Comparison of ENCODE assay signal across 10 cellular contexts in the genomic region with DNA sequence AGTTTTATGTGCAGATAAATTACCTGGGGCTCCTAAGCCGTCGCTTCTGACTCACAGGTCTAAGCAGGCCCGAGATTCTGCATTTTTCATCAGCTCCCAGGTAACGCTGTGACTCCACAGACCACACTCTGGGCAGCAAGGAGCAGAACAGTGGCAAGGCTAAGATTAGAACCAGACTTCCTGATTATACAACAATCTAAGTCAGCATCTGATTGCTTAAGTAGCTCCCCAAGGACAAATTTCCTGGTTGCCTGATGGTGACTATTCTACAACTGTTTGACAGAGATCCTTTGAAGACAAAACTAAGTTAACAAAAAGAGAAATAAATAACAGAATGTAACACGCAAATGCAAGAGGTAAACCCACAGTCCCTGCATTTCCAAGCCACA.
DNase-seq lines count a peak whose midpoint lies in the region; ATAC-seq, FAIRE-seq and TF ChIP-seq lines count a peak whose summit lies in the region.
"Had no signal": no experiment of that assay in that cellular context is flagged by ENCODE, and none has a peak within 500 bp of the region (broad histone marks: within the 10 kb centered on the region; RNA-seq: fewer than 3 reads in every experiment).

No MANE protein-coding gene starts in this region.

- H3K4me1 ChIP-seq in ascending aorta = peaks cover 13 to 62% of the 10 kb centered on the region in 2 donors
- peaks cover 28% of the 10 kb centered on the region for H3K4me1 ChIP-seq in right cardiac atrium (ENCODE audit: control insufficient read depth, insufficient read depth, low read length)
- H3K4me1 ChIP-seq in small intestine (ENCODE audit: control insufficient read depth in 2 of 2, insufficient read depth in 1 of 2, low read depth in 1 of 2, low read length in 1 of 2) = peaks cover 20 to 37% of the 10 kb centered on the region in 2 donors

- peak; percentile 65 for DNase-seq in GM03348 (ENCODE audit: low spot score)
- peak in 1 of 2 donors; percentile 82 for DNase-seq in ascending aorta (ENCODE audit: low spot score in 2 of 2)
- DNase-seq in right cardiac atrium = no peak
- no peak for DNase-seq in NCI-H2107 treated with DMSO at 0.1 percent for 48 hours (lab: John Stamatoyannopoulos, UW; ENCODE audit: unreplicated experiment)
- no peak for DNase-seq in frontal cortex (ENCODE audit: low spot score in 2 of 2)
- no peak for DNase-seq in small intestine
- DNase-seq in stimulated activated CD4-positive, alpha-beta T cell treated with anti-CD3 and anti-CD28 coated beads, Interleukin-12 subunit alpha, Interleukin-12 subunit beta, amount 100 ng/mL, for 4 hours = no peak

- peak; percentile 41 to 67 for ATAC-seq in right cardiac atrium
- ATAC-seq: activated CD4-positive, CD25-positive, alpha-beta regulatory T cell treated with anti-CD3 and anti-CD28 coated beads, Interleukin-2, amount 50 U/mL, for 24 hours had no signal

- TF ChIP-seq CTCF in ascending aorta (IDR thresholded peaks at IDR 0.05) = no peak

- FAIRE-seq in frontal cortex (lab: Jason Lieb, UNC) (no peak), small intestine (lab: Jason Lieb, UNC) (no peak)

- peaks cover 2 to 5% of the 10 kb centered on the region in 2 donors for H3K36me3 ChIP-seq in ascending aorta
- peaks cover under 1 to 2% of the 10 kb centered on the region in 2 donors for H3K36me3 ChIP-seq in small intestine (ENCODE audit: control insufficient read depth in 2 of 2, insufficient read depth in 2 of 2, low read length in 2 of 2)

- intact Hi-C loops in ascending aorta (cut with DNase I) = loop anchor here (2.0 kb wide), 2 partner anchors 60 to 68 kb away; no protein-coding TSS in a partner anchor
- intact Hi-C loops in right cardiac atrium (cut with DNase I) = no loop called here

- no peaks in the 10 kb centered on the region for H3K9me3 ChIP-seq in ascending aorta
- H3K9me3 ChIP-seq in right cardiac atrium (ENCODE audit: control insufficient read depth, low read length) = no peaks in the 10 kb centered on the region
- H3K9me3 ChIP-seq in small intestine (ENCODE audit: control insufficient read depth, low read depth) = no peaks in the 10 kb centered on the region

- peak overlapping the region; percentile 77 to 79 for H3K27ac ChIP-seq in ascending aorta
- H3K27ac ChIP-seq in right cardiac atrium (ENCODE audit: low read length) = peak overlapping the region; percentile 48
- peak overlapping the region in 20 of 21 experiments; percentile 9 to 80 (median 60) for H3K27ac ChIP-seq in skin epidermis
- H3K27ac ChIP-seq in small intestine (ENCODE audit: low read depth in 1 of 2, low read length in 1 of 2) = peak overlapping the region in 1 of 2 donors; percentile 73
- H3K27ac ChIP-seq: KMS-11 had no signal

- H3K4me3 ChIP-seq in ascending aorta = peak overlapping the region in 1 of 2 donors; percentile 20
- H3K4me3 ChIP-seq in right cardiac atrium (ENCODE audit: low read length) = no peak overlapping the region
- H3K4me3 ChIP-seq in skin epidermis = peak overlapping the region in 1 of 7 experiments; percentile 3
- no peak overlapping the region for H3K4me3 ChIP-seq in small intestine (ENCODE audit: low read depth in 1 of 2, low read length in 2 of 2)

- 43% methylated on average over 5 of the region's 5 CpGs for WGBS in right cardiac atrium
- WGBS in small intestine, 3 donors = 56 to 76% (median 70%) methylated on average over 5 of the region's 5 CpGs

- H3K27me3 ChIP-seq in ascending aorta = no peaks in the 10 kb centered on the region
- H3K27me3 ChIP-seq in right cardiac atrium (ENCODE audit: control insufficient read depth, insufficient read depth) = no peaks in the 10 kb centered on the region
- no peaks in the 10 kb centered on the region for H3K27me3 ChIP-seq in small intestine (ENCODE audit: control insufficient read depth in 2 of 2, insufficient read depth in 2 of 2, low read length in 2 of 2)
